Comparison of ENCODE assay signal across 1 cellular context in the genomic region with DNA sequence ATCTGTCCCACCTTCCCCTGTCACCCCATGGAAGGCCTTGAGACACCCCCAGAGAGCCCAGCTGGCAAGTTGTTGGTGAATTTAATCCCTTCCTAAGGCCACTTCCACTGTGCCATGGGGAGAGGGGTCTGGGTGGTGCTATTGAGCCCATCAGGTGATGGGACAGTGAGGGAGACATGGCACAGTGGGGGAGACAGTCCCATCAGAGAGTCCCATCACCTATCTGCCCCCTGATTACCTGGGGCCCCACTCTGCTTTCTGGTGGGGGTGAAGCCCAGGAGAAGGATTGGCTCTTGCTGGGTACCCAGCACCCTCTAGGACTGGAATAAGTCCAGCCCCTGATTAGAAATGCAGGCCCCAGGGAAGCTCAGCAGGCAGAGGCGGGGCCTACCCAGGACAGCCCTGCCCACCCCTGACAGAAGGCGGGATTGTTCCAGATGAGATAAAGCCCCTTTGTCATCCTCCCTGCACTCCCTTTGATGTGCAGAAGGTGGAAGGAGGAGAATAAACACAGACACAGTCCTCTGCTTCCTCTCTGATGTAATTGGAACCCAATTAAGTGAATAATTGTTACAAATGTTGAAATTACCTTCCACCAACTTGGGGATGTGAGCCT.
TF ChIP-seq lines count a peak whose summit lies in the region.

No MANE protein-coding gene starts in this region.

TF ChIP-seq in HepG2, 621 proteins besides CTCF, POLR2A, EP300 and RAD21 (continued from another document and continues in another):
- TF ChIP-seq, protein P1, sequence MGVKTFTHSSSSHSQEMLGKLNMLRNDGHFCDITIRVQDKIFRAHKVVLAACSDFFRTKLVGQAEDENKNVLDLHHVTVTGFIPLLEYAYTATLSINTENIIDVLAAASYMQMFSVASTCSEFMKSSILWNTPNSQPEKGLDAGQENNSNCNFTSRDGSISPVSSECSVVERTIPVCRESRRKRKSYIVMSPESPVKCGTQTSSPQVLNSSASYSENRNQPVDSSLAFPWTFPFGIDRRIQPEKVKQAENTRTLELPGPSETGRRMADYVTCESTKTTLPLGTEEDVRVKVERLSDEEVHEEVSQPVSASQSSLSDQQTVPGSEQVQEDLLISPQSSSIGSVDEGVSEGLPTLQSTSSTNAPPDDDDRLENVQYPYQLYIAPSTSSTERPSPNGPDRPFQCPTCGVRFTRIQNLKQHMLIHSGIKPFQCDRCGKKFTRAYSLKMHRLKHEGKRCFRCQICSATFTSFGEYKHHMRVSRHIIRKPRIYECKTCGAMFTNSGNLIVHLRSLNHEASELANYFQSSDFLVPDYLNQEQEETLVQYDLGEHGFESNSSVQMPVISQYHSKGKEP (CRISPR knock-in tag; IDR thresholded peaks at IDR 0.05): no peak
- TF ChIP-seq SP5 (CRISPR knock-in tag; IDR thresholded peaks at IDR 0.05; ENCODE audit: borderline replicate concordance, low read depth): peak; percentile 95
- TF ChIP-seq GATAD1 (CRISPR knock-in tag; IDR thresholded peaks at IDR 0.05): no peak
- TF ChIP-seq ZNF12 (CRISPR knock-in tag; IDR thresholded peaks at IDR 0.05): no peak
- TF ChIP-seq HNRNPUL1 (IDR thresholded peaks at IDR 0.05; ENCODE audit: low read depth, low read length): no peak
- peak; percentile 53; the same call in 1 of the 2 replicates for TF ChIP-seq TBX2 (CRISPR knock-in tag; IDR thresholded peaks at IDR 0.05; ENCODE audit: borderline replicate concordance)
- no peak for TF ChIP-seq TBP (CRISPR knock-in tag; IDR thresholded peaks at IDR 0.05)
- TF ChIP-seq, protein P2, sequence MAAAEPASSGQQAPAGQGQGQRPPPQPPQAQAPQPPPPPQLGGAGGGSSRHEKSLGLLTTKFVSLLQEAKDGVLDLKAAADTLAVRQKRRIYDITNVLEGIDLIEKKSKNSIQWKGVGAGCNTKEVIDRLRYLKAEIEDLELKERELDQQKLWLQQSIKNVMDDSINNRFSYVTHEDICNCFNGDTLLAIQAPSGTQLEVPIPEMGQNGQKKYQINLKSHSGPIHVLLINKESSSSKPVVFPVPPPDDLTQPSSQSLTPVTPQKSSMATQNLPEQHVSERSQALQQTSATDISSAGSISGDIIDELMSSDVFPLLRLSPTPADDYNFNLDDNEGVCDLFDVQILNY (CRISPR knock-in tag; conservative IDR thresholded peaks at IDR 0.05): no peak
- TF ChIP-seq, protein P3, sequence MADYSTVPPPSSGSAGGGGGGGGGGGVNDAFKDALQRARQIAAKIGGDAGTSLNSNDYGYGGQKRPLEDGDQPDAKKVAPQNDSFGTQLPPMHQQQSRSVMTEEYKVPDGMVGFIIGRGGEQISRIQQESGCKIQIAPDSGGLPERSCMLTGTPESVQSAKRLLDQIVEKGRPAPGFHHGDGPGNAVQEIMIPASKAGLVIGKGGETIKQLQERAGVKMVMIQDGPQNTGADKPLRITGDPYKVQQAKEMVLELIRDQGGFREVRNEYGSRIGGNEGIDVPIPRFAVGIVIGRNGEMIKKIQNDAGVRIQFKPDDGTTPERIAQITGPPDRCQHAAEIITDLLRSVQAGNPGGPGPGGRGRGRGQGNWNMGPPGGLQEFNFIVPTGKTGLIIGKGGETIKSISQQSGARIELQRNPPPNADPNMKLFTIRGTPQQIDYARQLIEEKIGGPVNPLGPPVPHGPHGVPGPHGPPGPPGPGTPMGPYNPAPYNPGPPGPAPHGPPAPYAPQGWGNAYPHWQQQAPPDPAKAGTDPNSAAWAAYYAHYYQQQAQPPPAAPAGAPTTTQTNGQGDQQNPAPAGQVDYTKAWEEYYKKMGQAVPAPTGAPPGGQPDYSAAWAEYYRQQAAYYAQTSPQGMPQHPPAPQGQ (CRISPR knock-in tag; IDR thresholded peaks at IDR 0.05; ENCODE audit: borderline replicate concordance): no peak
- no peak for TF ChIP-seq ZNF761 (CRISPR knock-in tag; conservative IDR thresholded peaks at IDR 0.05)
- 0 out of 2 replicates have a peak, but pooled peaks have one; percentile 17 for TF ChIP-seq ZFX (CRISPR knock-in tag; IDR thresholded peaks at IDR 0.05; ENCODE audit: low read depth)
- TF ChIP-seq, protein P4, sequence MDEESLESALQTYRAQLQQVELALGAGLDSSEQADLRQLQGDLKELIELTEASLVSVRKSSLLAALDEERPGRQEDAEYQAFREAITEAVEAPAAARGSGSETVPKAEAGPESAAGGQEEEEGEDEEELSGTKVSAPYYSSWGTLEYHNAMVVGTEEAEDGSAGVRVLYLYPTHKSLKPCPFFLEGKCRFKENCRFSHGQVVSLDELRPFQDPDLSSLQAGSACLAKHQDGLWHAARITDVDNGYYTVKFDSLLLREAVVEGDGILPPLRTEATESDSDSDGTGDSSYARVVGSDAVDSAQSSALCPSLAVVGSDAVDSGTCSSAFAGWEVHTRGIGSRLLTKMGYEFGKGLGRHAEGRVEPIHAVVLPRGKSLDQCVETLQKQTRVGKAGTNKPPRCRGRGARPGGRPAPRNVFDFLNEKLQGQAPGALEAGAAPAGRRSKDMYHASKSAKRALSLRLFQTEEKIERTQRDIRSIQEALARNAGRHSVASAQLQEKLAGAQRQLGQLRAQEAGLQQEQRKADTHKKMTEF (CRISPR knock-in tag; IDR thresholded peaks at IDR 0.05): 0 out of 2 replicates have a peak, but pooled peaks have one; percentile 33
- TF ChIP-seq, protein P5, sequence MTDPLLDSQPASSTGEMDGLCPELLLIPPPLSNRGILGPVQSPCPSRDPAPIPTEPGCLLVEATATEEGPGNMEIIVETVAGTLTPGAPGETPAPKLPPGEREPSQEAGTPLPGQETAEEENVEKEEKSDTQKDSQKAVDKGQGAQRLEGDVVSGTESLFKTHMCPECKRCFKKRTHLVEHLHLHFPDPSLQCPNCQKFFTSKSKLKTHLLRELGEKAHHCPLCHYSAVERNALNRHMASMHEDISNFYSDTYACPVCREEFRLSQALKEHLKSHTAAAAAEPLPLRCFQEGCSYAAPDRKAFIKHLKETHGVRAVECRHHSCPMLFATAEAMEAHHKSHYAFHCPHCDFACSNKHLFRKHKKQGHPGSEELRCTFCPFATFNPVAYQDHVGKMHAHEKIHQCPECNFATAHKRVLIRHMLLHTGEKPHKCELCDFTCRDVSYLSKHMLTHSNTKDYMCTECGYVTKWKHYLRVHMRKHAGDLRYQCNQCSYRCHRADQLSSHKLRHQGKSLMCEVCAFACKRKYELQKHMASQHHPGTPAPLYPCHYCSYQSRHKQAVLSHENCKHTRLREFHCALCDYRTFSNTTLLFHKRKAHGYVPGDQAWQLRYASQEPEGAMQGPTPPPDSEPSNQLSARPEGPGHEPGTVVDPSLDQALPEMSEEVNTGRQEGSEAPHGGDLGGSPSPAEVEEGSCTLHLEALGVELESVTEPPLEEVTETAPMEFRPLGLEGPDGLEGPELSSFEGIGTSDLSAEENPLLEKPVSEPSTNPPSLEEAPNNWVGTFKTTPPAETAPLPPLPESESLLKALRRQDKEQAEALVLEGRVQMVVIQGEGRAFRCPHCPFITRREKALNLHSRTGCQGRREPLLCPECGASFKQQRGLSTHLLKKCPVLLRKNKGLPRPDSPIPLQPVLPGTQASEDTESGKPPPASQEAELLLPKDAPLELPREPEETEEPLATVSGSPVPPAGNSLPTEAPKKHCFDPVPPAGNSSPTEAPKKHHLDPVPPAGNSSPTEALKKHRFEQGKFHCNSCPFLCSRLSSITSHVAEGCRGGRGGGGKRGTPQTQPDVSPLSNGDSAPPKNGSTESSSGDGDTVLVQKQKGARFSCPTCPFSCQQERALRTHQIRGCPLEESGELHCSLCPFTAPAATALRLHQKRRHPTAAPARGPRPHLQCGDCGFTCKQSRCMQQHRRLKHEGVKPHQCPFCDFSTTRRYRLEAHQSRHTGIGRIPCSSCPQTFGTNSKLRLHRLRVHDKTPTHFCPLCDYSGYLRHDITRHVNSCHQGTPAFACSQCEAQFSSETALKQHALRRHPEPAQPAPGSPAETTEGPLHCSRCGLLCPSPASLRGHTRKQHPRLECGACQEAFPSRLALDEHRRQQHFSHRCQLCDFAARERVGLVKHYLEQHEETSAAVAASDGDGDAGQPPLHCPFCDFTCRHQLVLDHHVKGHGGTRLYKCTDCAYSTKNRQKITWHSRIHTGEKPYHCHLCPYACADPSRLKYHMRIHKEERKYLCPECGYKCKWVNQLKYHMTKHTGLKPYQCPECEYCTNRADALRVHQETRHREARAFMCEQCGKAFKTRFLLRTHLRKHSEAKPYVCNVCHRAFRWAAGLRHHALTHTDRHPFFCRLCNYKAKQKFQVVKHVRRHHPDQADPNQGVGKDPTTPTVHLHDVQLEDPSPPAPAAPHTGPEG (CRISPR knock-in tag; IDR thresholded peaks at IDR 0.05): no peak
- TF ChIP-seq NONO (IDR thresholded peaks at IDR 0.05): no peak
- no peak for TF ChIP-seq NONO (CRISPR knock-in tag; conservative IDR thresholded peaks at IDR 0.05)
- no peak for TF ChIP-seq SOX6 (IDR thresholded peaks at IDR 0.05)
- peak; percentile 89 for TF ChIP-seq SOX6 (CRISPR knock-in tag; IDR thresholded peaks at IDR 0.05)
- TF ChIP-seq REXO4 (CRISPR knock-in tag; IDR thresholded peaks at IDR 0.05; ENCODE audit: borderline replicate concordance): no peak
- no peak for TF ChIP-seq ZNF619 (CRISPR knock-in tag; IDR thresholded peaks at IDR 0.05)
- TF ChIP-seq ZNF30 (CRISPR knock-in tag; IDR thresholded peaks at IDR 0.05): no peak
- TF ChIP-seq, protein P6, sequence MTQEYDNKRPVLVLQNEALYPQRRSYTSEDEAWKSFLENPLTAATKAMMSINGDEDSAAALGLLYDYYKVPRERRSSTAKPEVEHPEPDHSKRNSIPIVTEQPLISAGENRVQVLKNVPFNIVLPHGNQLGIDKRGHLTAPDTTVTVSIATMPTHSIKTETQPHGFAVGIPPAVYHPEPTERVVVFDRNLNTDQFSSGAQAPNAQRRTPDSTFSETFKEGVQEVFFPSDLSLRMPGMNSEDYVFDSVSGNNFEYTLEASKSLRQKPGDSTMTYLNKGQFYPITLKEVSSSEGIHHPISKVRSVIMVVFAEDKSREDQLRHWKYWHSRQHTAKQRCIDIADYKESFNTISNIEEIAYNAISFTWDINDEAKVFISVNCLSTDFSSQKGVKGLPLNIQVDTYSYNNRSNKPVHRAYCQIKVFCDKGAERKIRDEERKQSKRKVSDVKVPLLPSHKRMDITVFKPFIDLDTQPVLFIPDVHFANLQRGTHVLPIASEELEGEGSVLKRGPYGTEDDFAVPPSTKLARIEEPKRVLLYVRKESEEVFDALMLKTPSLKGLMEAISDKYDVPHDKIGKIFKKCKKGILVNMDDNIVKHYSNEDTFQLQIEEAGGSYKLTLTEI (CRISPR knock-in tag; conservative IDR thresholded peaks at IDR 0.05): no peak
- no peak for TF ChIP-seq PAWR (CRISPR knock-in tag; IDR thresholded peaks at IDR 0.05; ENCODE audit: borderline replicate concordance)
- TF ChIP-seq, protein P7, sequence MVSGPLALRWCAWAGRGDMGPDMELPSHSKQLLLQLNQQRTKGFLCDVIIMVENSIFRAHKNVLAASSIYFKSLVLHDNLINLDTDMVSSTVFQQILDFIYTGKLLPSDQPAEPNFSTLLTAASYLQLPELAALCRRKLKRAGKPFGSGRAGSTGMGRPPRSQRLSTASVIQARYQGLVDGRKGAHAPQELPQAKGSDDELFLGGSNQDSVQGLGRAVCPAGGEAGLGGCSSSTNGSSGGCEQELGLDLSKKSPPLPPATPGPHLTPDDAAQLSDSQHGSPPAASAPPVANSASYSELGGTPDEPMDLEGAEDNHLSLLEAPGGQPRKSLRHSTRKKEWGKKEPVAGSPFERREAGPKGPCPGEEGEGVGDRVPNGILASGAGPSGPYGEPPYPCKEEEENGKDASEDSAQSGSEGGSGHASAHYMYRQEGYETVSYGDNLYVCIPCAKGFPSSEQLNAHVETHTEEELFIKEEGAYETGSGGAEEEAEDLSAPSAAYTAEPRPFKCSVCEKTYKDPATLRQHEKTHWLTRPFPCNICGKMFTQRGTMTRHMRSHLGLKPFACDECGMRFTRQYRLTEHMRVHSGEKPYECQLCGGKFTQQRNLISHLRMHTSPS (CRISPR knock-in tag; IDR thresholded peaks at IDR 0.05; ENCODE audit: low read depth): no peak
- no peak for TF ChIP-seq FOXC1 (CRISPR knock-in tag; IDR thresholded peaks at IDR 0.05; ENCODE audit: borderline replicate concordance)
- TF ChIP-seq ZNF550 (CRISPR knock-in tag; IDR thresholded peaks at IDR 0.05; ENCODE audit: borderline replicate concordance): no peak
- TF ChIP-seq RBM22 (optimal IDR thresholded peaks at IDR 0.05; ENCODE audit: low read length): no peak
- TF ChIP-seq SIN3A (IDR thresholded peaks at IDR 0.05; ENCODE audit: borderline replicate concordance, low read depth, low read length): no peak
- no peak for TF ChIP-seq SUZ12 (IDR thresholded peaks at IDR 0.05; ENCODE audit: low read depth, low read length)
- TF ChIP-seq ZBTB8A (CRISPR knock-in tag; IDR thresholded peaks at IDR 0.05; ENCODE audit: borderline replicate concordance, low read depth): no peak
- TF ChIP-seq, protein P8, sequence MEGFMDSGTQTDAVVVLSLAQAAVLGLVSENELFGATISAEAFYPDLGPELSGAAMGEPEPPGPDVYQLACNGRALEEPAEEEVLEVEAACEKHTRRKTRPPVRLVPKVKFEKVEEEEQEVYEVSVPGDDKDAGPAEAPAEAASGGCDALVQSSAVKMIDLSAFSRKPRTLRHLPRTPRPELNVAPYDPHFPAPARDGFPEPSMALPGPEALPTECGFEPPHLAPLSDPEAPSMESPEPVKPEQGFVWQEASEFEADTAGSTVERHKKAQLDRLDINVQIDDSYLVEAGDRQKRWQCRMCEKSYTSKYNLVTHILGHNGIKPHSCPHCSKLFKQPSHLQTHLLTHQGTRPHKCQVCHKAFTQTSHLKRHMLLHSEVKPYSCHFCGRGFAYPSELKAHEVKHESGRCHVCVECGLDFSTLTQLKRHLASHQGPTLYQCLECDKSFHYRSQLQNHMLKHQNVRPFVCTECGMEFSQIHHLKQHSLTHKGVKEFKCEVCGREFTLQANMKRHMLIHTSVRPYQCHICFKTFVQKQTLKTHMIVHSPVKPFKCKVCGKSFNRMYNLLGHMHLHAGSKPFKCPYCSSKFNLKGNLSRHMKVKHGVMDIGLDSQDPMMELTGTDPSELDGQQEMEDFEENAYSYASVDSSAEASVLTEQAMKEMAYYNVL (CRISPR knock-in tag; IDR thresholded peaks at IDR 0.05; ENCODE audit: borderline replicate concordance): peak; percentile 49; the same call in 1 of the 2 replicates
- TF ChIP-seq ZNF256 (CRISPR knock-in tag; conservative IDR thresholded peaks at IDR 0.05): no peak
- TF ChIP-seq, protein P9, sequence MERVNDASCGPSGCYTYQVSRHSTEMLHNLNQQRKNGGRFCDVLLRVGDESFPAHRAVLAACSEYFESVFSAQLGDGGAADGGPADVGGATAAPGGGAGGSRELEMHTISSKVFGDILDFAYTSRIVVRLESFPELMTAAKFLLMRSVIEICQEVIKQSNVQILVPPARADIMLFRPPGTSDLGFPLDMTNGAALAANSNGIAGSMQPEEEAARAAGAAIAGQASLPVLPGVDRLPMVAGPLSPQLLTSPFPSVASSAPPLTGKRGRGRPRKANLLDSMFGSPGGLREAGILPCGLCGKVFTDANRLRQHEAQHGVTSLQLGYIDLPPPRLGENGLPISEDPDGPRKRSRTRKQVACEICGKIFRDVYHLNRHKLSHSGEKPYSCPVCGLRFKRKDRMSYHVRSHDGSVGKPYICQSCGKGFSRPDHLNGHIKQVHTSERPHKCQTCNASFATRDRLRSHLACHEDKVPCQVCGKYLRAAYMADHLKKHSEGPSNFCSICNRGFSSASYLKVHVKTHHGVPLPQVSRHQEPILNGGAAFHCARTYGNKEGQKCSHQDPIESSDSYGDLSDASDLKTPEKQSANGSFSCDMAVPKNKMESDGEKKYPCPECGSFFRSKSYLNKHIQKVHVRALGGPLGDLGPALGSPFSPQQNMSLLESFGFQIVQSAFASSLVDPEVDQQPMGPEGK (CRISPR knock-in tag; IDR thresholded peaks at IDR 0.05): 0 out of 2 replicates have a peak, but pooled peaks have one; percentile 22
- TF ChIP-seq ZNF552 (CRISPR knock-in tag; IDR thresholded peaks at IDR 0.05; ENCODE audit: borderline replicate concordance): no peak
- TF ChIP-seq ZNF879 (CRISPR knock-in tag; IDR thresholded peaks at IDR 0.05): no peak
- no peak for TF ChIP-seq ZNF383 (CRISPR knock-in tag; IDR thresholded peaks at IDR 0.05; ENCODE audit: borderline replicate concordance)
- no peak for TF ChIP-seq MAZ (IDR thresholded peaks at IDR 0.05; ENCODE audit: borderline replicate concordance, low read depth, low read length)
- no peak for TF ChIP-seq MAZ (CRISPR knock-in tag; IDR thresholded peaks at IDR 0.05; ENCODE audit: low read depth)
